Comparison of ENCODE assay signal across 8 cellular contexts in genomic region chr12:42237853-42238239, GRCh38. TPM values are rescaled to one million over a fixed set of nuclear protein-coding genes. Genes with fewer than 3 reads are reported as not detected.
DNase-seq lines count a peak whose midpoint lies in the region; ATAC-seq and TF ChIP-seq lines count a peak whose summit lies in the region.

No MANE protein-coding gene starts in this region.

- POLR2A ChIA-PET in CD4-positive, alpha-beta T cell (lab: Charles Lee) = interaction anchor here (1.4 kb wide), 2 partner anchors 88 to 140 kb away, joined by 4 to 10 read pairs; partner anchors contain the start of genes PPHLN1 and ZCRB1

- peak overlapping the region in 1 of 2 donors; percentile 86 for H3K9ac ChIP-seq in colonic mucosa (ENCODE audit: low read depth in 2 of 2, low read length in 2 of 2)

- ATAC-seq in CD4-positive, alpha-beta T cell (ENCODE audit: poor library complexity) = peak; percentile 33
- ATAC-seq in GM21515 (IDR thresholded peaks at IDR 0.05; ENCODE audit: unreplicated experiment) (peak; percentile 34), naive B cell (ENCODE audit: low read depth in 2 of 2) (peak; percentile 44 to 45)

- DNase-seq in CD4-positive, alpha-beta T cell = no peak
- DNase-seq in KBM-7 = peak; percentile 32
- DNase-seq in colonic mucosa = no peak
- no peak for DNase-seq in naive B cell
- DNase-seq in CD1c-positive myeloid dendritic cell (ENCODE audit: extremely low spot score) = no peak
- DNase-seq in superior temporal gyrus (ENCODE audit: extremely low spot score) = no peak
- DNase-seq in effector CD8-positive, alpha-beta T cell (lab: John Stamatoyannopoulos, UW) = no peak

- no peaks in the 10 kb centered on the region for H3K9me3 Mint-ChIP-seq in CD4-positive, alpha-beta T cell
- no peaks in the 10 kb centered on the region for H3K9me3 Mint-ChIP-seq in naive B cell

- no peaks in the 10 kb centered on the region for H3K36me3 ChIP-seq in colonic mucosa

- TF ChIP-seq CTCF in CD4-positive, alpha-beta T cell (IDR thresholded peaks at IDR 0.05) = no peak
- no peak for TF ChIP-seq CTCF in colonic mucosa (IDR thresholded peaks at IDR 0.05)

- H3K4me1 Mint-ChIP-seq in CD4-positive, alpha-beta T cell (ENCODE audit: low read depth) = peaks cover 49% of the 10 kb centered on the region
- H3K4me1 Mint-ChIP-seq in naive B cell = peaks cover 24 to 36% (median 32%) of the 10 kb centered on the region in 3 donors

- peak overlapping the region; percentile 41 for H3K27ac ChIP-seq in CD4-positive, alpha-beta T cell (ENCODE audit: low read depth, low read length)
- H3K27ac ChIP-seq in colonic mucosa = peak overlapping the region; percentile 88

- no peaks in the 10 kb centered on the region for H3K27me3 ChIP-seq in CD4-positive, alpha-beta T cell (ENCODE audit: control insufficient read depth, insufficient read depth, low read length)
- H3K27me3 ChIP-seq in colonic mucosa = no peaks in the 10 kb centered on the region

- in situ Hi-C loops in KBM-7 (cut with MboI; ENCODE audit: low pct_unique_long_range_greater_than_20kb, low sequenced_read_pairs) = no loop called here

- H3K4me1 ChIP-seq in colonic mucosa = no peaks in the 10 kb centered on the region

- CTCF ChIA-PET in CD4-positive, alpha-beta T cell (lab: Charles Lee) = no interaction called here

- H3K27ac Mint-ChIP-seq in CD4-positive, alpha-beta T cell = peak overlapping the region; percentile 93
- H3K27ac Mint-ChIP-seq in naive B cell = peak overlapping the region in 5 of 6 donors; percentile 86 to 97 (median 90)

- H3K4me3 Mint-ChIP-seq in CD4-positive, alpha-beta T cell = peak overlapping the region; percentile 94
- peak overlapping the region; percentile 82 to 99 (median 94) for H3K4me3 Mint-ChIP-seq in naive B cell

- peaks cover 38% of the 10 kb centered on the region for H3K36me3 Mint-ChIP-seq in CD4-positive, alpha-beta T cell (ENCODE audit: low read depth)
- no peaks in the 10 kb centered on the region for H3K36me3 Mint-ChIP-seq in naive B cell

- H3K27me3 Mint-ChIP-seq in CD4-positive, alpha-beta T cell = no peaks in the 10 kb centered on the region
- no peaks in the 10 kb centered on the region for H3K27me3 Mint-ChIP-seq in naive B cell

- peak overlapping the region; percentile 69 for H3K4me3 ChIP-seq in colonic mucosa

- intact Hi-C loops in CD4-positive, alpha-beta T cell (cut with DNase I, micrococcal nuclease) = loop anchor here (1.0 to 2.0 kb wide), 3 partner anchors 89 to 94 kb away; partner anchors contain the start of genes PPHLN1 (in 2 of the 2), ZCRB1 (in 2 of the 2) and GXYLT1 (in 1 of the 2)
- intact Hi-C loops in colonic mucosa (cut with DNase I) = loop anchor here (10.0 kb wide), 1 partner anchor 93 kb away; the partner anchor contains the start of gene GXYLT1

- no peaks in the 10 kb centered on the region for H3K9me3 ChIP-seq in CD4-positive, alpha-beta T cell (ENCODE audit: control insufficient read depth, low read length)
- H3K9me3 ChIP-seq in colonic mucosa = no peaks in the 10 kb centered on the region

RNA-seq across cellular contexts. Expression of gene YAF2, which starts 0.2 kb away (rescaled TPM):
- total RNA-seq in CD4-positive, alpha-beta T cell = 10 to 100 TPM; 53.6 to 54.7 TPM
- total RNA-seq in colonic mucosa = 10 to 100 TPM; 18.4 to 24.4 TPM
- polyA plus RNA-seq in naive B cell (ENCODE audit: low read depth in 6 of 6) = 10 to 100 TPM in 3 of 6 donors, 1 to 10 TPM in 3; 7.1 to 20.9 (median 11.1) TPM
